13 cellular contexts compared by ENCODE assay signal in the genomic region with DNA sequence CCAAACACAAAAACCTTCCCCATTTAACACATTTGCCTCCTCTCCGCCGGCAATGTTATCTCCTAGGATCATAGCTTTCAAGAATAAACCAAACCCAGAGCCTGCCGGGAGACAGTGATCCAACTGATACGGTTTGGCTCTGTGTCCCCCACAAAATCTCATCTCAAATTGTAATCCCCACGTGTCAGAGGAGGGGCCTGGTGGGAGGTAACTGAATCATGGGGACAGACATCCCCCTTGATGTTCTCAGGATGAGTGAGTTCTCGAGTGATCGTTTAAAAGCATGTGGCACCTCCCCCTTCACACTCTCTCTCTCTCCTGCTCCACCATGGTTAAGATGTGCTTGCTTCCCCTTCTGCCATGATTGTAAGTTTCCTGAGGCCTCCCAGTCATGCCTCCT. TPM values are rescaled to one million over a fixed set of nuclear protein-coding genes. Genes with fewer than 3 reads are reported as not detected.
A peak's percentile ranks its signal among the peaks of the same experiment; 100 is the strongest.
DNase-seq lines count a peak whose midpoint lies in the region; ATAC-seq and TF ChIP-seq lines count a peak whose summit lies in the region.
"Had no signal": no experiment of that assay in that cellular context is flagged by ENCODE, and none has a peak within 500 bp of the region (broad histone marks: within the 10 kb centered on the region; RNA-seq: fewer than 3 reads in every experiment).

No MANE protein-coding gene starts in this region.

- H3K27ac ChIP-seq in upper lobe of left lung: peak overlapping the region; percentile 22 to 69 (median 68)

- H3K27ac Mint-ChIP-seq in nephron progenitor cell: peak overlapping the region; percentile 90
- H3K27ac Mint-ChIP-seq: activated CD4-positive, alpha-beta memory T cell treated with anti-CD3 and anti-CD28 coated beads for 36 hours; activated naive CD4-positive, alpha-beta T cell treated with anti-CD3 and anti-CD28 coated beads for 36 hours; effector memory CD8-positive, alpha-beta T cell had no signal

- WGBS in upper lobe of left lung, 2 donors: 72 to 80% methylated on average over 7 of the region's 7 CpGs

- peaks cover 31% of the 10 kb centered on the region for H3K36me3 Mint-ChIP-seq in nephron progenitor cell (ENCODE audit: low read depth)
- H3K36me3 Mint-ChIP-seq: activated CD4-positive, alpha-beta memory T cell treated with anti-CD3 and anti-CD28 coated beads for 36 hours had no signal

- TF ChIP-seq EP300 in upper lobe of left lung (IDR thresholded peaks at IDR 0.05): no peak

- TF ChIP-seq CTCF in fibroblast of pulmonary artery (IDR thresholded peaks at IDR 0.05; ENCODE audit: low read length, missing control alignments): no peak
- no peak for TF ChIP-seq CTCF in nephron progenitor cell (IDR thresholded peaks at IDR 0.05)
- no peak for TF ChIP-seq CTCF in upper lobe of left lung (IDR thresholded peaks at IDR 0.05)

- no peak for TF ChIP-seq POLR2A in upper lobe of left lung (IDR thresholded peaks at IDR 0.05)

- no peaks in the 10 kb centered on the region for H3K27me3 ChIP-seq in upper lobe of left lung

- peak in 1 of 2 donors; percentile 64 for ATAC-seq in upper lobe of left lung (ENCODE audit: low FRiP score in 2 of 2)
- ATAC-seq in HG03196 (IDR thresholded peaks at IDR 0.05; ENCODE audit: unreplicated experiment): no peak
- ATAC-seq: effector memory CD8-positive, alpha-beta T cell had no signal

- H3K4me1 ChIP-seq in upper lobe of left lung: peaks cover 4 to 14% (median 8%) of the 10 kb centered on the region in 4 donors

- peaks cover 55% of the 10 kb centered on the region for H3K4me1 Mint-ChIP-seq in nephron progenitor cell

- H3K4me3 Mint-ChIP-seq in nephron progenitor cell: no peak overlapping the region
- H3K4me3 Mint-ChIP-seq: activated CD4-positive, alpha-beta memory T cell treated with anti-CD3 and anti-CD28 coated beads for 36 hours; activated naive CD4-positive, alpha-beta T cell treated with anti-CD3 and anti-CD28 coated beads for 36 hours; effector memory CD8-positive, alpha-beta T cell; IgD-negative memory B cell had no signal

- DNase-seq in SK-N-DZ (ENCODE audit: low spot score) (peak; percentile 66), fibroblast of pulmonary artery (ENCODE audit: low read depth) (no peak), nephron progenitor cell (no peak), upper lobe of left lung (no peak), posterior cingulate gyrus (no peak), iPS-NIHi11 (ENCODE audit: low spot score) (no peak), NCI-H1930 (lab: John Stamatoyannopoulos, UW) (no peak)
- DNase-seq: activated CD4-positive, alpha-beta memory T cell treated with anti-CD3 and anti-CD28 coated beads for 36 hours; activated naive CD4-positive, alpha-beta T cell treated with anti-CD3 and anti-CD28 coated beads for 36 hours; DMS 273 treated with DMSO at 0.1 percent for 48 hours; effector memory CD8-positive, alpha-beta T cell had no signal

- H3K9me3 ChIP-seq in upper lobe of left lung: no peaks in the 10 kb centered on the region

- H3K4me3 ChIP-seq in fibroblast of pulmonary artery (replicated peaks; ENCODE audit: low read depth, low read length): peak overlapping the region; percentile 36
- no peak overlapping the region for H3K4me3 ChIP-seq in upper lobe of left lung

- no peaks in the 10 kb centered on the region for H3K36me3 ChIP-seq in upper lobe of left lung

- H3K27me3 Mint-ChIP-seq in nephron progenitor cell (ENCODE audit: low read depth, poor library complexity): peaks cover 4% of the 10 kb centered on the region

- intact Hi-C loops in posterior cingulate gyrus (cut with DNase I): no loop called here

- H3K9me3 Mint-ChIP-seq in nephron progenitor cell: peaks cover 14% of the 10 kb centered on the region
- H3K9me3 Mint-ChIP-seq: activated CD4-positive, alpha-beta memory T cell treated with anti-CD3 and anti-CD28 coated beads for 36 hours; activated naive CD4-positive, alpha-beta T cell treated with anti-CD3 and anti-CD28 coated beads for 36 hours; effector memory CD8-positive, alpha-beta T cell had no signal

RNA-seq across cellular contexts. Expression of gene RBFOX2, which starts 33.3 kb away (rescaled TPM):
- 77.5 and 99.4 TPM in 2 replicates for polyA plus RNA-seq in SK-N-DZ (2014; cell fraction: cytosol; rRNA removed)
- polyA plus RNA-seq in SK-N-DZ (2014; cell fraction: nucleus; rRNA removed): 86.4 and 105 TPM in 2 replicates
- total RNA-seq in upper lobe of left lung: 10 to 100 TPM; 47.8 to 86.4 (median 54.5) TPM
- polyA plus RNA-seq: IgD-negative memory B cell had no signal
